In the genomic region with DNA sequence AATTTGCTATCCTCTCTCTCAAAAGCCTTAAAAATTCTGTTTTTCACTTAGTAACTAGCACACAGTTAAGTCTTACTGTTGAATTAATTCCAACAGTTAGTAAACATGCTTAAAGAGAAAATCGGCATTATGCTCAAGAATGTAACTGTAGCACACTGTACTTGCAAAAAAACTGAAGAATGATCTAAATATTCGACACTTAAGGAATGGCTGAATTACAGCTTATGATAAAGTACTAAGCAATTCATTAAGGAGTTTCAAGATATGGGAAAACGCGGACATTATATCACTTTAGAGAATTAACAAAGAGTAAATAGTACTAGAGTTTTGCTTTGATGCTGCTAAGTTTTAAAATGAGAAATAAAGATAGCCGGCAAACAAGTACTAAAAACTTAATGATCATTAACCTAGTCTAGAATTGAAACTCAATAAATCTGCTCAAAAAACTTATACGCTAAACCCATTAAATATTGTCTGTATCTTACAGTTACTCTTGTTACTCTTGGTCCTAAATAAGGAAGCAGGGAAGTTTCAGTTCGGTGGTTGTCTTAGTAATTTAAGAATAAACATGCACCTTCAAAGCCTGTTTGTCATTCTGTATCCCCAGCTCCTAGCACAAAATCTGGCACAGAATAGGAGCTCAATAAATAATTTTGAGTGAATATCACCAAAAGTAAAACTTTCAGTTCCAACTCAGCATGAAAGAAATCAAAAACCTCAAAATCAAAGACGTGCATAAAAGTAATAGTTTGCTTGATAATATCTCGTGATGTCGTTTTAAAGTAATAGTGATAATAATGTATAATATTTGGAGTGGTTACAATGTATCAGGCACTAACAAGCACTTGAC, we compare ENCODE assay signal across 8 cellular contexts.
A peak's percentile ranks its signal among the peaks of the same experiment; 100 is the strongest.
DNase-seq lines count a peak whose midpoint lies in the region; ATAC-seq lines count a peak whose summit lies in the region.

No MANE protein-coding gene starts in this region.

- no peaks in the 10 kb centered on the region for H3K9me3 ChIP-seq in mucosa of stomach (ENCODE audit: control insufficient read depth, low read length)

- H3K36me3 ChIP-seq in mucosa of stomach (ENCODE audit: control insufficient read depth, insufficient read depth, low read length), result no peaks in the 10 kb centered on the region

- no peak for ATAC-seq in HG03442 (IDR thresholded peaks at IDR 0.05; ENCODE audit: unreplicated experiment)

- peak overlapping the region; percentile 81 for H3K9ac ChIP-seq in mucosa of stomach (ENCODE audit: low read length)

- DNase-seq in NAMALWA (ENCODE audit: low spot score) (peak; percentile 38), caudate nucleus (lab: John Stamatoyannopoulos, UW) (no peak), DMS79 (lab: John Stamatoyannopoulos, UW) (no peak), iPS-NIHi11 (ENCODE audit: low spot score) (no peak), activated gamma-delta T cell (lab: John Stamatoyannopoulos, UW) (no peak)

- peak overlapping the region; percentile 96 for H3K27ac ChIP-seq in caudate nucleus (ENCODE audit: low read depth, low read length)

- H3K4me3 ChIP-seq in GM08714 (ENCODE audit: low read length) (peak overlapping the region; percentile 74), mucosa of stomach (ENCODE audit: low read length) (peak overlapping the region; percentile 82)

- peaks cover 5% of the 10 kb centered on the region for H3K4me1 ChIP-seq in mucosa of stomach (ENCODE audit: control insufficient read depth, insufficient read depth, low read length)

- no peaks in the 10 kb centered on the region for H3K27me3 ChIP-seq in mucosa of stomach (ENCODE audit: control insufficient read depth, insufficient read depth, low read length)
